Comparison of ENCODE assay signal across 8 cellular contexts in genomic region chr10:49538381-49539319, GRCh38. TPM values are rescaled to one million over a fixed set of nuclear protein-coding genes. Genes with fewer than 3 reads are reported as not detected.
DNase-seq lines count a peak whose midpoint lies in the region; ATAC-seq, FAIRE-seq and TF ChIP-seq lines count a peak whose summit lies in the region.

Gene ERCC6 (minus strand): TSS chr10:49539121.

- intact Hi-C loops in esophagus squamous epithelium (cut with DNase I): no loop called here

- 2 to 5% methylated on average over 16 to 33 of the region's 75 CpGs for WGBS in esophagus squamous epithelium, 2 donors

- H3K9ac ChIP-seq in DND-41 (ENCODE audit: low read depth, low read length): peak within 1 kb of the TSS; percentile 76

- peak within 1 kb of the TSS; percentile 94 for H2AFZ ChIP-seq in DND-41 (ENCODE audit: low read depth, low read length)

- H3K27me3 ChIP-seq in DND-41 (ENCODE audit: insufficient read depth, low read length, poor library complexity) (no peaks in the 10 kb centered on the region), esophagus squamous epithelium (peaks cover 0 to 10% (median 0%) of the 10 kb centered on the region in 4 donors)

- H3K4me1 Mint-ChIP-seq in activated T-cell treated with anti-CD3 and anti-CD28 coated beads, Interleukin-2, amount 50 U/mL, for 72 hours (ENCODE audit: low read depth): peaks cover 56% of the 10 kb centered on the region

- ATAC-seq in DND-41 (ENCODE audit: insufficient read depth, low read depth): peak; percentile 98
- peak; percentile 77 for ATAC-seq in GM21825 (IDR thresholded peaks at IDR 0.05; ENCODE audit: unreplicated experiment)
- ATAC-seq in activated T-cell treated with anti-CD3 and anti-CD28 coated beads, Interleukin-2, amount 50 U/mL, for 72 hours (replicated peaks in 1 of 2): peak; percentile 93 to 94

- H3K9me3 Mint-ChIP-seq in activated T-cell treated with anti-CD3 and anti-CD28 coated beads, Interleukin-2, amount 50 U/mL, for 72 hours: peaks cover 1 to 3% of the 10 kb centered on the region in 2 donors

- H3K36me3 Mint-ChIP-seq in activated T-cell treated with anti-CD3 and anti-CD28 coated beads, Interleukin-2, amount 50 U/mL, for 72 hours (ENCODE audit: insufficient read depth in 2 of 2): peaks cover 5 to 6% of the 10 kb centered on the region in 2 donors

- TF ChIP-seq CTCF in DND-41 (IDR thresholded peaks at IDR 0.05; ENCODE audit: borderline replicate concordance, extremely low read depth, low read length, poor library complexity, severe bottlenecking): no peak
- peak in 1 of 6 experiments; percentile 5 for TF ChIP-seq CTCF in esophagus squamous epithelium (IDR thresholded peaks at IDR 0.05)

- H3K4me3 ChIP-seq in DND-41 (ENCODE audit: low read depth in 1 of 2, low read length in 2 of 2) (peak within 1 kb of the TSS; percentile 72 to 74), esophagus squamous epithelium (peak within 1 kb of the TSS; percentile 68 to 86 (median 79))

- no peaks in the 10 kb centered on the region; the same call in 1 of the 2 replicates for H4K20me1 ChIP-seq in DND-41 (ENCODE audit: insufficient read depth, low read length)

- peak within 1 kb of the TSS; percentile 80 to 89 for H3K4me3 Mint-ChIP-seq in activated T-cell treated with anti-CD3 and anti-CD28 coated beads, Interleukin-2, amount 50 U/mL, for 72 hours

- peaks cover 28% of the 10 kb centered on the region for H3K27me3 Mint-ChIP-seq in activated T-cell treated with anti-CD3 and anti-CD28 coated beads, Interleukin-2, amount 50 U/mL, for 72 hours (ENCODE audit: low read depth)

- H3K79me2 ChIP-seq in DND-41 (ENCODE audit: insufficient read depth, low read length): peaks cover 13% of the 10 kb centered on the region

- H3K4me2 ChIP-seq in DND-41 (ENCODE audit: insufficient read depth, low read length): peak within 1 kb of the TSS; percentile 96

- DNase-seq in DND-41 (peak; percentile 97), RCC 7860 (ENCODE audit: low spot score) (peak; percentile 91), esophagus squamous epithelium (lab: John Stamatoyannopoulos, UW) (peak; percentile 85), myocyte (ENCODE audit: low read depth) (peak; percentile 98)
- DNase-seq in activated T-cell treated with anti-CD3 and anti-CD28 coated beads, Interleukin-2, amount 50 U/mL, for 72 hours: peak; percentile 96 to 97
- DNase-seq in stimulated activated CD8-positive, alpha-beta memory T cell treated with anti-CD3 and anti-CD28 coated beads, Interleukin-7, amount 100 ng/mL, for 4 hours (ENCODE audit: low read depth in 2 of 2): peak; percentile 95 to 96

- peak; percentile 4 for FAIRE-seq in RCC 7860 (lab: Jason Lieb, UNC)

- no peaks in the 10 kb centered on the region for H3K9me3 ChIP-seq in DND-41 (ENCODE audit: insufficient read depth, low read length, severe bottlenecking)
- peaks cover 5% of the 10 kb centered on the region for H3K9me3 ChIP-seq in KOPT-K1 (ENCODE audit: insufficient read depth, low read length, poor library complexity, severe bottlenecking)
- no peaks in the 10 kb centered on the region for H3K9me3 ChIP-seq in esophagus squamous epithelium

- peak in 2 of 4 donors; percentile 64 to 79 for TF ChIP-seq POLR2A in esophagus squamous epithelium (IDR thresholded peaks at IDR 0.05)

- H3K27ac ChIP-seq in DND-41 (ENCODE audit: low read length) (peak within 1 kb of the TSS; percentile 65), KOPT-K1 (ENCODE audit: low read depth, low read length, poor library complexity, severe bottlenecking) (peak within 1 kb of the TSS; percentile 59), esophagus squamous epithelium (peak within 1 kb of the TSS; percentile 91 to 93 (median 92))

- no peaks in the 10 kb centered on the region for H3K36me3 ChIP-seq in DND-41 (ENCODE audit: insufficient read depth, low read length)
- no peaks in the 10 kb centered on the region; the same call in 1 of the 2 replicates for H3K36me3 ChIP-seq in KOPT-K1 (ENCODE audit: insufficient read depth, low read length)
- H3K36me3 ChIP-seq in esophagus squamous epithelium: no peaks in the 10 kb centered on the region

- peak within 1 kb of the TSS; percentile 93 for H3K27ac Mint-ChIP-seq in activated T-cell treated with anti-CD3 and anti-CD28 coated beads, Interleukin-2, amount 50 U/mL, for 72 hours

- H3K4me1 ChIP-seq in DND-41 (ENCODE audit: insufficient read depth, low read length) (peaks cover 20% of the 10 kb centered on the region), esophagus squamous epithelium (peaks cover 12 to 35% (median 13%) of the 10 kb centered on the region in 3 donors)

RNA-seq across cellular contexts. Expression of gene ERCC6, which starts in this region (rescaled TPM):
- total RNA-seq in activated T-cell treated with anti-CD3 and anti-CD28 coated beads, Interleukin-2, amount 50 U/mL, for 72 hours: 10 to 100 TPM; 29.4 to 33.6 TPM
- 10 to 100 TPM in 2 of 4 donors, 1 to 10 TPM in 2; 8.5 to 17.9 (median 9.8) TPM for total RNA-seq in esophagus squamous epithelium
- 11.2 and 11.8 TPM in 2 replicates for total RNA-seq in myocyte
- 10.3 TPM for polyA plus RNA-seq in myocyte (2012)

Comparison
In these comparisons a context has a peak if more than half of its experiments do, and no peak if none do; other contexts are left out.
1. Peak in every context shown above with its lines: DNase-seq, ATAC-seq, H3K4me3 ChIP-seq and H3K27ac ChIP-seq.